In the genomic region with DNA sequence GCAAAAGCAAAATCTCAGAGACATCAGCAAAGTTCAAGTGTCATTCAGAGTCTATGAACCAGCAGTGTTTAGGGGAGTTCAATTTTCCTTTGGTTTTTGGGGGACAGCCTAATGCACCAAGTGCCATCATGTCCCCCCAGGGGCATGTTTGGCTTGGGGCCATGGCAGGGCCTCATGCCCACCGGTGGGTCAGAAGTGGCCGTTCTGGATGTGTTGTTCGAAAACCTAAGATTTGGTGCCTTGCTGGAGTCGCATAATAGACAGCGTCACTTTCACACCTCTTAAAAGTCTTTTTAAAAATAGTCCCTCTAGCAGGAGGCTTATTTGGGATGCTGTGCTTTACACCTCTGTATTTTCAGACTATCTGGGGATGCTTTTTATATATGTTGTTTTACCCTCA, we compare ENCODE assay signal across 7 cellular contexts.
"Had no signal": no experiment of that assay in that cellular context is flagged by ENCODE, and none has a peak within 500 bp of the region (broad histone marks: within the 10 kb centered on the region; RNA-seq: fewer than 3 reads in every experiment).

No MANE protein-coding gene starts in this region.

- ATAC-seq: HepG2, K562 had no signal

- DNase-seq: IMR-90, KBM-7, KG1 had no signal

- H3K27ac Mint-ChIP-seq: IgD-negative memory B cell had no signal

- H3K4me1 Mint-ChIP-seq: IgD-negative memory B cell had no signal

- H3K4me3 ChIP-seq: K562 had no signal

- H3K27me3 Mint-ChIP-seq: IgD-negative memory B cell had no signal

- H3K27ac ChIP-seq: HL-60 had no signal

- H3K4me3 Mint-ChIP-seq: IgD-negative memory B cell had no signal
